Comparison of ENCODE assay signal across 12 cellular contexts in genomic region chr12:113134521-113134951, GRCh38. TPM values are rescaled to one million over a fixed set of nuclear protein-coding genes. Genes with fewer than 3 reads are reported as not detected.
DNase-seq lines count a peak whose midpoint lies in the region; ATAC-seq and TF ChIP-seq lines count a peak whose summit lies in the region.
"Had no signal": no experiment of that assay in that cellular context is flagged by ENCODE, and none has a peak within 500 bp of the region (broad histone marks: within the 10 kb centered on the region; RNA-seq: fewer than 3 reads in every experiment).

No MANE protein-coding gene starts in this region.

- H3K9me3 ChIP-seq in mucosa of stomach (ENCODE audit: control insufficient read depth, low read length) = no peaks in the 10 kb centered on the region

- ATAC-seq in activated T-helper 17 cell treated with anti-CD3 and anti-CD28 coated beads, Interleukin-2, amount 50 U/mL, for 72 hours (replicated peaks) = no peak

- no peaks in the 10 kb centered on the region for H3K36me3 Mint-ChIP-seq in activated T-helper 17 cell treated with anti-CD3 and anti-CD28 coated beads, Interleukin-2, amount 50 U/mL, for 72 hours (ENCODE audit: low read depth)
- H3K36me3 Mint-ChIP-seq: brain, IgD-negative memory B cell had no signal

- DNase-seq in DMS53 (lab: John Stamatoyannopoulos, UW) (peak; percentile 51), DMS53 treated with DMSO at 0.1 percent for 48 hours (lab: John Stamatoyannopoulos, UW; ENCODE audit: unreplicated experiment) (no peak), HL-60 (ENCODE audit: low read depth in 1 of 2, low spot score in 1 of 2) (no peak), cerebellar cortex (ENCODE audit: low spot score) (no peak), AG08395 (ENCODE audit: low spot score) (no peak), globus pallidus (ENCODE audit: low spot score) (no peak)
- DNase-seq: erythroblast had no signal

- H3K27ac ChIP-seq in HL-60 (replicated peaks) = peak overlapping the region; percentile 64
- H3K27ac ChIP-seq: 22Rv1 had no signal

- peaks cover 7% of the 10 kb centered on the region for H3K27me3 Mint-ChIP-seq in activated T-helper 17 cell treated with anti-CD3 and anti-CD28 coated beads, Interleukin-2, amount 50 U/mL, for 72 hours

- H3K9ac ChIP-seq in mucosa of stomach (ENCODE audit: low read length) = peak overlapping the region; percentile 79

- H3K9me3 Mint-ChIP-seq in activated T-helper 17 cell treated with anti-CD3 and anti-CD28 coated beads, Interleukin-2, amount 50 U/mL, for 72 hours = no peaks in the 10 kb centered on the region

- H3K36me3 ChIP-seq in mucosa of stomach (ENCODE audit: control insufficient read depth, insufficient read depth, low read length) = no peaks in the 10 kb centered on the region

- H3K4me3 ChIP-seq in HL-60 (replicated peaks; ENCODE audit: insufficient read depth, low read length) (peak overlapping the region; percentile 44), mucosa of stomach (ENCODE audit: low read length) (peak overlapping the region; percentile 66)

- no peak overlapping the region for H3K27ac Mint-ChIP-seq in activated T-helper 17 cell treated with anti-CD3 and anti-CD28 coated beads, Interleukin-2, amount 50 U/mL, for 72 hours
- H3K27ac Mint-ChIP-seq: brain, IgD-negative memory B cell had no signal

- TF ChIP-seq CTCF in HL-60 (IDR thresholded peaks at IDR 0.05; ENCODE audit: insufficient read depth, low read length) = no peak

- peaks cover 12% of the 10 kb centered on the region for H3K4me1 Mint-ChIP-seq in activated T-helper 17 cell treated with anti-CD3 and anti-CD28 coated beads, Interleukin-2, amount 50 U/mL, for 72 hours

- H3K4me1 ChIP-seq in mucosa of stomach (ENCODE audit: control insufficient read depth, insufficient read depth, low read length) = peaks cover 56% of the 10 kb centered on the region

- peak overlapping the region; percentile 86 for H3K4me3 Mint-ChIP-seq in activated T-helper 17 cell treated with anti-CD3 and anti-CD28 coated beads, Interleukin-2, amount 50 U/mL, for 72 hours

- no peaks in the 10 kb centered on the region for H3K27me3 ChIP-seq in HL-60 (ENCODE audit: insufficient read depth, poor library complexity, severe bottlenecking)
- H3K27me3 ChIP-seq in mucosa of stomach (ENCODE audit: control insufficient read depth, insufficient read depth, low read length) = no peaks in the 10 kb centered on the region

RNA-seq across cellular contexts. Expression of gene RASAL1, which starts 1.0 kb away (rescaled TPM):
- total RNA-seq in activated T-helper 17 cell treated with anti-CD3 and anti-CD28 coated beads, Interleukin-2, amount 50 U/mL, for 72 hours = 10 to 100 TPM in 1 of 2 donors, 1 to 10 TPM in 1; 1.0 to 21.3 TPM

RNA-seq across cellular contexts. Expression of gene CFAP73, which starts 15.0 kb away (rescaled TPM):
- total RNA-seq in activated T-helper 17 cell treated with anti-CD3 and anti-CD28 coated beads, Interleukin-2, amount 50 U/mL, for 72 hours = 1 to 10 TPM in 1 of 2 donors, under 1 TPM in 1; 0.32 to 1.2 TPM

RNA-seq across cellular contexts. Expression of gene DDX54, which starts 50.7 kb away (rescaled TPM):
- 10 to 100 TPM; 47.4 to 86.9 TPM for total RNA-seq in activated T-helper 17 cell treated with anti-CD3 and anti-CD28 coated beads, Interleukin-2, amount 50 U/mL, for 72 hours

RNA-seq across cellular contexts. Expression of gene RITA1, which starts 51.0 kb away (rescaled TPM):
- 10 to 100 TPM; 14.2 to 23.9 TPM for total RNA-seq in activated T-helper 17 cell treated with anti-CD3 and anti-CD28 coated beads, Interleukin-2, amount 50 U/mL, for 72 hours
